Comparison of ENCODE assay signal across 8 cellular contexts in the genomic region with DNA sequence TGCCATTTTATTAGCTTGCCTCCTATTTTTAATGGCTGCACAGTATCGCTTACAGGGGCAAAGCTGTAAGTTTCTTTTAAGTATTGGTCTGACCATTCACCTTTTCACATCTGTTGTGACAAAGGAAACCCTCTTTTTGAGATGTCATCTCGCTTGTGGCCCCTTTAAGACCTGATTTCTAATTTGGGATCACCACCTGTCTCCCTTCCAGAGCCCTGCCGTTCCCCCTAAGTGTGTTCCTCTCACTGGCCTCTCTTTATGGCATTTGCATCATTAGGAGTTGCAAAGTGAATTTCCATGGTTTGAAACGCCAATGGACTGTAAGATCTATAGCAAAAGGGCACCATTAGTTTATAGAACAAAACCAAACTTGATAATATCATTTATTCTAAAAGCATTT. TPM values are rescaled to one million over a fixed set of nuclear protein-coding genes. Genes with fewer than 3 reads are reported as not detected.
DNase-seq lines count a peak whose midpoint lies in the region; ATAC-seq and TF ChIP-seq lines count a peak whose summit lies in the region.

No MANE protein-coding gene starts in this region.

- H3K4me3 ChIP-seq in iPS-20b (ENCODE audit: low read length) (peak overlapping the region; percentile 86; the same call in 1 of the 2 replicates), smooth muscle cell (peak overlapping the region; percentile 66), adrenal gland (peak overlapping the region in 2 of 4 donors; percentile 59 to 82)

- H3K4me1 Mint-ChIP-seq in WTC11, result peaks cover 13% of the 10 kb centered on the region

- no peaks in the 10 kb centered on the region for H3F3A ChIP-seq in smooth muscle cell (ENCODE audit: low read depth)

- H3K9me3 ChIP-seq in iPS-20b (ENCODE audit: insufficient read depth, low read depth, low read length) (peaks cover 9% of the 10 kb centered on the region; the same call in 1 of the 2 replicates), smooth muscle cell (replicated peaks; ENCODE audit: low read depth) (peaks cover 6% of the 10 kb centered on the region), adrenal gland (replicated peaks in 1 of 3) (no peaks in the 10 kb centered on the region)

- H3K4me1 ChIP-seq in iPS-20b (ENCODE audit: insufficient read depth, low read length) (no peaks in the 10 kb centered on the region; the same call in 1 of the 2 replicates), smooth muscle cell (ENCODE audit: low read depth) (no peaks in the 10 kb centered on the region), adrenal gland (replicated peaks in 1 of 2) (peaks cover 23 to 25% of the 10 kb centered on the region in 2 donors)

- H3K79me2 ChIP-seq in smooth muscle cell (ENCODE audit: low read depth), result no peaks in the 10 kb centered on the region

- H3K27me3 ChIP-seq in iPS-20b (ENCODE audit: insufficient read depth, low read length), result peaks cover 47% of the 10 kb centered on the region
- H3K27me3 ChIP-seq in smooth muscle cell (ENCODE audit: low read depth), result peaks cover 28% of the 10 kb centered on the region
- no peaks in the 10 kb centered on the region for H3K27me3 ChIP-seq in adrenal gland

- ATAC-seq in WTC11 (no peak), HG03571 (IDR thresholded peaks at IDR 0.05; ENCODE audit: unreplicated experiment) (no peak), HG03521 (IDR thresholded peaks at IDR 0.05; ENCODE audit: unreplicated experiment) (no peak)

- H3K4me3 Mint-ChIP-seq in WTC11, result peak overlapping the region; percentile 75

- H3K4me2 ChIP-seq in smooth muscle cell, result peak overlapping the region; percentile 96

- peak; percentile 39 for DNase-seq in DMS 273 (lab: John Stamatoyannopoulos, UW; ENCODE audit: unreplicated experiment)
- DNase-seq in DMS 273 treated with DMSO at 0.1 percent for 48 hours (lab: John Stamatoyannopoulos, UW), result no peak
- no peak for DNase-seq in WTC11 (ENCODE audit: low spot score)
- no peak for DNase-seq in smooth muscle cell (lab: John Stamatoyannopoulos, UW; ENCODE audit: unreplicated experiment)
- no peak for DNase-seq in adrenal gland

- H3K27me3 Mint-ChIP-seq in WTC11 (ENCODE audit: low read depth), result peaks cover 44% of the 10 kb centered on the region

- peaks cover 7% of the 10 kb centered on the region for H3K36me3 Mint-ChIP-seq in WTC11

- no peak for TF ChIP-seq POLR2A in adrenal gland (IDR thresholded peaks at IDR 0.05)

- POLR2A ChIA-PET in WTC11 (lab: Charles Lee), result no interaction called here

- TF ChIP-seq CTCF in WTC11 (IDR thresholded peaks at IDR 0.05) (no peak), smooth muscle cell (IDR thresholded peaks at IDR 0.05; ENCODE audit: borderline replicate concordance, insufficient read depth, poor library complexity, severe bottlenecking) (no peak), adrenal gland (IDR thresholded peaks at IDR 0.05) (no peak)

- intact Hi-C loops in adrenal gland (cut with DNase I), result loop anchor here in 1 of 2 donors (10.0 kb wide), 1 partner anchor 73 kb away; no protein-coding TSS in a partner anchor

- H3K9me3 Mint-ChIP-seq in WTC11, result peaks cover 17% of the 10 kb centered on the region; the same call in 1 of the 2 replicates

- H3K27ac ChIP-seq in iPS-20b (ENCODE audit: low read length) (no peak overlapping the region), smooth muscle cell (ENCODE audit: low read depth) (no peak overlapping the region), adrenal gland (peak overlapping the region in 1 of 5 donors; percentile 91)

- 74% methylated on average over 4 of the region's 4 CpGs for WGBS in smooth muscle cell (ENCODE audit: low lambda C conversion rate)
- WGBS in adrenal gland, 4 donors, result 64 to 80% (median 67%) methylated on average over 4 of the region's 4 CpGs

- CTCF ChIA-PET in WTC11 (lab: Charles Lee), result interaction anchor here (0.7 to 2.1 kb wide), 4 partner anchors 8 to 424 kb away, joined by 3 to 8 read pairs (median 3); no protein-coding TSS in a partner anchor

- no peaks in the 10 kb centered on the region for H4K20me1 ChIP-seq in smooth muscle cell (ENCODE audit: low read depth)

- H3K9ac ChIP-seq in iPS-20b (ENCODE audit: low read depth, low read length) (no peak overlapping the region), smooth muscle cell (ENCODE audit: low read depth) (no peak overlapping the region)

- H3K27ac Mint-ChIP-seq in WTC11, result no peak overlapping the region

- H2AFZ ChIP-seq in smooth muscle cell (ENCODE audit: low read depth), result no peak overlapping the region

- H3K36me3 ChIP-seq in iPS-20b (ENCODE audit: insufficient read depth, low read depth, low read length) (no peaks in the 10 kb centered on the region), smooth muscle cell (ENCODE audit: low read depth) (no peaks in the 10 kb centered on the region), adrenal gland (replicated peaks in 1 of 2) (no peaks in the 10 kb centered on the region)

TF ChIP-seq in WTC11, 78 proteins besides CTCF, POLR2A, EP300 and RAD21:
- TF ChIP-seq ERG (CRISPR knock-in tag; IDR thresholded peaks at IDR 0.05), result no peak
- no peak for TF ChIP-seq ZNF423 (CRISPR knock-in tag; IDR thresholded peaks at IDR 0.05)
- no peak for TF ChIP-seq TEAD4 (CRISPR knock-in tag; IDR thresholded peaks at IDR 0.05)
- TF ChIP-seq, protein P1, sequence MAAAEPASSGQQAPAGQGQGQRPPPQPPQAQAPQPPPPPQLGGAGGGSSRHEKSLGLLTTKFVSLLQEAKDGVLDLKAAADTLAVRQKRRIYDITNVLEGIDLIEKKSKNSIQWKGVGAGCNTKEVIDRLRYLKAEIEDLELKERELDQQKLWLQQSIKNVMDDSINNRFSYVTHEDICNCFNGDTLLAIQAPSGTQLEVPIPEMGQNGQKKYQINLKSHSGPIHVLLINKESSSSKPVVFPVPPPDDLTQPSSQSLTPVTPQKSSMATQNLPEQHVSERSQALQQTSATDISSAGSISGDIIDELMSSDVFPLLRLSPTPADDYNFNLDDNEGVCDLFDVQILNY (CRISPR knock-in tag; IDR thresholded peaks at IDR 0.05), result no peak
- no peak for TF ChIP-seq NFE2L1 (CRISPR knock-in tag; IDR thresholded peaks at IDR 0.05)
- TF ChIP-seq, protein P2, sequence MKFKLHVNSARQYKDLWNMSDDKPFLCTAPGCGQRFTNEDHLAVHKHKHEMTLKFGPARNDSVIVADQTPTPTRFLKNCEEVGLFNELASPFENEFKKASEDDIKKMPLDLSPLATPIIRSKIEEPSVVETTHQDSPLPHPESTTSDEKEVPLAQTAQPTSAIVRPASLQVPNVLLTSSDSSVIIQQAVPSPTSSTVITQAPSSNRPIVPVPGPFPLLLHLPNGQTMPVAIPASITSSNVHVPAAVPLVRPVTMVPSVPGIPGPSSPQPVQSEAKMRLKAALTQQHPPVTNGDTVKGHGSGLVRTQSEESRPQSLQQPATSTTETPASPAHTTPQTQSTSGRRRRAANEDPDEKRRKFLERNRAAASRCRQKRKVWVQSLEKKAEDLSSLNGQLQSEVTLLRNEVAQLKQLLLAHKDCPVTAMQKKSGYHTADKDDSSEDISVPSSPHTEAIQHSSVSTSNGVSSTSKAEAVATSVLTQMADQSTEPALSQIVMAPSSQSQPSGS (CRISPR knock-in tag; IDR thresholded peaks at IDR 0.05; ENCODE audit: borderline replicate concordance, low read depth), result no peak

RNA-seq across cellular contexts. Expression of gene EPDR1, which starts 1.4 kb away (rescaled TPM):
- total RNA-seq in WTC11 (2021) (6.3 to 7.4 TPM (median 6.7 TPM) in 3 replicates), smooth muscle cell (11.1 and 13.9 TPM in 2 replicates), adrenal gland (100 to 1,000 TPM in 5 of 8 donors, 10 to 100 TPM in 3; 65.7 to 210 (median 119) TPM)
- polyA plus RNA-seq in smooth muscle cell (13.5 and 17.1 TPM in 2 replicates), adrenal gland (10 to 100 TPM in 1 of 3 donors, 1 to 10 TPM in 2; 8.5 to 66.6 (median 8.7) TPM)

RNA-seq across cellular contexts. Expression of gene SFRP4, which starts 5.3 kb away (rescaled TPM):
- 0.07 to 0.24 TPM (median 0.09 TPM) in 3 replicates for total RNA-seq in WTC11 (2021)
- not detected in 2 replicates for total RNA-seq in smooth muscle cell
- not detected in 2 replicates for polyA plus RNA-seq in smooth muscle cell
- 10 to 100 TPM in 4 of 8 donors, 1 to 10 TPM in 4; 1.9 to 16.3 (median 10.1) TPM for total RNA-seq in adrenal gland
- 10 to 100 TPM in 2 of 3 donors, 1 to 10 TPM in 1; 5.2 to 21.0 (median 12.1) TPM for polyA plus RNA-seq in adrenal gland
